In genomic region chr5:139637438-139638089, GRCh38 we compare ENCODE assay signal across 8 cellular contexts. TPM values are rescaled to one million over a fixed set of nuclear protein-coding genes. Genes with fewer than 3 reads are reported as not detected.
DNase-seq lines count a peak whose midpoint lies in the region; ATAC-seq and TF ChIP-seq lines count a peak whose summit lies in the region.

No MANE protein-coding gene starts in this region.

- H3K9me3 ChIP-seq in Caco-2, result no peaks in the 10 kb centered on the region
- H3K9me3 ChIP-seq in SU-DHL-6 (ENCODE audit: insufficient read depth, low read length), result no peaks in the 10 kb centered on the region

- H3K4me3 ChIP-seq in Caco-2 (ENCODE audit: low read depth, low read length), result no peak overlapping the region
- peak overlapping the region; percentile 43 for H3K4me3 ChIP-seq in SU-DHL-6 (ENCODE audit: insufficient read depth, low read length, poor library complexity, severe bottlenecking)
- peak overlapping the region; percentile 41 for H3K4me3 ChIP-seq in skeletal muscle cell (ENCODE audit: low read depth, low read length)

- DNase-seq in Caco-2, result peak in 1 of 2 experiments; percentile 42
- peak; percentile 60 for DNase-seq in MV-4-11 (lab: John Stamatoyannopoulos, UW)
- DNase-seq in central memory CD4-positive, alpha-beta T cell, result peak; percentile 48
- DNase-seq in iPS-NIHi7 (ENCODE audit: extremely low spot score), result peak; percentile 86
- no peak for DNase-seq in skeletal muscle cell (ENCODE audit: low read depth)

- TF ChIP-seq CTCF in Caco-2 (IDR thresholded peaks at IDR 0.05; ENCODE audit: insufficient read depth in 1 of 2, low read depth in 1 of 2, low read length in 1 of 2, severe bottlenecking in 1 of 2, unreplicated experiment in 1 of 2), result no peak
- TF ChIP-seq CTCF in SU-DHL-6 (IDR thresholded peaks at IDR 0.05; ENCODE audit: insufficient read depth, low read length, poor library complexity, severe bottlenecking), result no peak

- H3K27me3 ChIP-seq in Caco-2 (replicated peaks; ENCODE audit: control insufficient read depth, insufficient read depth, low read length), result no peaks in the 10 kb centered on the region
- no peaks in the 10 kb centered on the region for H3K27me3 ChIP-seq in SU-DHL-6 (ENCODE audit: low read length)

- H3K9me3 Mint-ChIP-seq in Caco-2 (ENCODE audit: unreplicated experiment), result no peaks in the 10 kb centered on the region

- H3K27ac Mint-ChIP-seq in Caco-2 (ENCODE audit: unreplicated experiment), result peak overlapping the region; percentile 82

- H3K36me3 ChIP-seq in Caco-2 (ENCODE audit: control insufficient read depth, insufficient read depth, low read length) (no peaks in the 10 kb centered on the region), SU-DHL-6 (ENCODE audit: low read length) (no peaks in the 10 kb centered on the region)

- no peak overlapping the region for H2AFZ ChIP-seq in SU-DHL-6 (ENCODE audit: low read depth, low read length, severe bottlenecking)

- H4K20me1 ChIP-seq in SU-DHL-6 (ENCODE audit: low read depth, low read length), result no peaks in the 10 kb centered on the region

- intact Hi-C loops in Caco-2 (cut with micrococcal nuclease; ENCODE audit: unreplicated experiment), result no loop called here

- H3K9ac ChIP-seq in SU-DHL-6 (ENCODE audit: low read length), result peak overlapping the region; percentile 55

- POLR2A ChIA-PET in Caco-2 (lab: Charles Lee), result interaction anchor here (1.6 kb wide), 1 partner anchor 11 kb away, joined by 3 read pairs; the partner anchor contains the start of gene CXXC5

- peaks cover 71% of the 10 kb centered on the region for H3K36me3 Mint-ChIP-seq in Caco-2 (ENCODE audit: insufficient read depth, unreplicated experiment)

- no peaks in the 10 kb centered on the region for H3K79me2 ChIP-seq in SU-DHL-6 (ENCODE audit: insufficient read depth, low read length)

- peaks cover 49% of the 10 kb centered on the region for H3K4me1 ChIP-seq in Caco-2

- CTCF ChIA-PET in Caco-2 (lab: Charles Lee), result interaction anchor here (0.6 kb wide), 1 partner anchor 218 kb away, joined by 3 read pairs; no protein-coding TSS in a partner anchor

- H3F3A ChIP-seq in SU-DHL-6 (ENCODE audit: insufficient read depth), result peaks cover 34% of the 10 kb centered on the region

- H3K9me2 ChIP-seq in SU-DHL-6 (replicated peaks; ENCODE audit: insufficient read depth, low read length), result no peaks in the 10 kb centered on the region

- H3K27me3 Mint-ChIP-seq in Caco-2 (ENCODE audit: insufficient read depth, unreplicated experiment), result no peaks in the 10 kb centered on the region

- no TSS peak for BruUV-seq in Caco-2 (replicated peaks; lab: Mats Ljungman, UMichigan)

- H3K4me2 ChIP-seq in SU-DHL-6 (ENCODE audit: low read depth, low read length, poor library complexity, severe bottlenecking), result peak overlapping the region; percentile 80

- H3K27ac ChIP-seq in SU-DHL-6 (ENCODE audit: low read depth, low read length), result peak overlapping the region; percentile 98

- no peak overlapping the region for H3K4me3 Mint-ChIP-seq in Caco-2 (ENCODE audit: unreplicated experiment)

- peaks cover 58% of the 10 kb centered on the region for H3K4me1 Mint-ChIP-seq in Caco-2 (ENCODE audit: low read depth, unreplicated experiment)

- ATAC-seq in GM21528 (IDR thresholded peaks at IDR 0.05; ENCODE audit: low FRiP score, unreplicated experiment) (peak; percentile 29), HG03439 (IDR thresholded peaks at IDR 0.05; ENCODE audit: unreplicated experiment) (no peak)

RNA-seq across cellular contexts. Expression of gene CXXC5, which starts 10.6 kb away (rescaled TPM):
- 79.5 and 92.3 TPM in 2 replicates for total RNA-seq in Caco-2 (2022)
